ENCODE assay signal across 25 cellular contexts in genomic region chr2:113162173-113162572, GRCh38. TPM values are rescaled to one million over a fixed set of nuclear protein-coding genes. Genes with fewer than 3 reads are reported as not detected.
"Had no signal": no experiment of that assay in that cellular context is flagged by ENCODE, and none has a peak within 500 bp of the region (broad histone marks: within the 10 kb centered on the region; RNA-seq: fewer than 3 reads in every experiment).

No MANE protein-coding gene starts in this region.

- H3K4me3 ChIP-seq: adrenal gland, body of pancreas, gastroesophageal sphincter, right lobe of liver, thoracic aorta, upper lobe of left lung had no signal

- H3K9me3 ChIP-seq: adrenal gland, body of pancreas, gastroesophageal sphincter, right lobe of liver, thoracic aorta, upper lobe of left lung had no signal

- H3K27ac ChIP-seq: body of pancreas, gastroesophageal sphincter, right lobe of liver, thoracic aorta, upper lobe of left lung had no signal

- FAIRE-seq: endothelial cell of umbilical vein had no signal

- H3K27me3 ChIP-seq: adrenal gland, body of pancreas, right lobe of liver, upper lobe of left lung had no signal

- H3K36me3 ChIP-seq: adrenal gland, gastroesophageal sphincter, right lobe of liver, thoracic aorta, upper lobe of left lung had no signal

- ATAC-seq: activated naive CD4-positive, alpha-beta T cell treated with anti-CD3 and anti-CD28 coated beads, Interleukin-2, amount 50 U/mL, for 72 hours; activated T-cell treated with anti-CD3 and anti-CD28 coated beads, Interleukin-2, amount 50 U/mL, for 4 hours; activated T-helper 17 cell treated with anti-CD3 and anti-CD28 coated beads, Interleukin-2, amount 50 U/mL, for 72 hours; body of pancreas; gastroesophageal sphincter; natural killer cell treated with Interleukin-12 subunit alpha and Interleukin-12 subunit beta and Interleukin-15 and Interleukin-18, amount 100 ng/mL, for 72 hours; right lobe of liver; stimulated activated naive CD8-positive, alpha-beta T cell treated with anti-CD3 and anti-CD28 coated beads, Interleukin-15, Interleukin-2, amounts not matched to agents 100 U/mL and 50 U/mL, for 24 hours; T-cell had no signal

- DNase-seq: activated B cell treated with CpG ODN at 0.5 μM for 24 hours; activated gamma-delta T cell treated with Interleukin-2 at 50 U/mL for 16 hours; activated T-cell treated with anti-CD3 and anti-CD28 coated beads, Interleukin-2, amount 50 U/mL, for 4 hours; aorta; cortex of kidney; hypothalamus; immature natural killer cell; posterior cingulate gyrus; right lobe of liver; stimulated activated CD4-positive, alpha-beta T cell treated with anti-CD3 and anti-CD28 coated beads, Interleukin-12 subunit alpha, Interleukin-12 subunit beta, amount 100 ng/mL, for 4 hours; stimulated activated CD4-positive, alpha-beta T cell treated with anti-CD3 and anti-CD28 coated beads, Interleukin-4, amount 100 ng/mL, for 1 hour; stimulated activated naive CD8-positive, alpha-beta T cell treated with anti-CD3 and anti-CD28 coated beads, Interleukin-15, Interleukin-2, amounts not matched to agents 100 U/mL and 50 U/mL, for 24 hours; T-cell; upper lobe of left lung had no signal

RNA-seq across cellular contexts. Expression of gene IL1RN, which starts 34.8 kb away (rescaled TPM):
- total RNA-seq: activated B cell treated with CpG ODN at 0.5 μM for 24 hours, endothelial cell of umbilical vein, fibroblast of lung, fibroblast of villous mesenchyme, skeletal muscle tissue, T-cell had no signal
- polyA plus RNA-seq: endothelial cell of umbilical vein had no signal
